In genomic region chr5:178576591-178577351, GRCh38 we compare ENCODE assay signal across 1 cellular context.
TF ChIP-seq lines count a peak whose summit lies in the region.

No MANE protein-coding gene starts in this region.

TF ChIP-seq in H1, 55 proteins besides CTCF, POLR2A, EP300 and RAD21 (continued from another document):
- TF ChIP-seq BRCA1 (IDR thresholded peaks at IDR 0.05; ENCODE audit: low read depth, low read length) (no peak), EGR1 (IDR thresholded peaks at IDR 0.05; ENCODE audit: borderline replicate concordance, low read depth, low read length) (no peak), SUZ12 (IDR thresholded peaks at IDR 0.05; ENCODE audit: low read length) (peak; percentile 53), PHF8 (conservative IDR thresholded peaks at IDR 0.05; ENCODE audit: low read depth, low read length) (peak; percentile 51; the same call in 1 of the 2 replicates), CHD7 (IDR thresholded peaks at IDR 0.05; ENCODE audit: insufficient replicate concordance, low read length) (no peak), KDM1A (IDR thresholded peaks at IDR 0.05; ENCODE audit: borderline replicate concordance, low read length) (no peak), TAF1 (IDR thresholded peaks at IDR 0.05; ENCODE audit: low read depth, low read length) (peak; percentile 7; the same call in 1 of the 2 replicates), CBX8 (IDR thresholded peaks at IDR 0.05; ENCODE audit: borderline replicate concordance, low read depth, low read length) (no peak)
